In genomic region chr13:44815507-44816074, GRCh38 we compare ENCODE assay signal across 8 cellular contexts.
DNase-seq lines count a peak whose midpoint lies in the region; ATAC-seq and TF ChIP-seq lines count a peak whose summit lies in the region.

No MANE protein-coding gene starts in this region.

- H3K56ac ChIP-seq in IMR-90 (ENCODE audit: extremely low read depth, insufficient read depth, low read length), result no peak overlapping the region

- H4K5ac ChIP-seq in IMR-90 (ENCODE audit: low read depth, low read length), result peak overlapping the region; percentile 85

- 0% methylated on average over 3 of the region's 8 CpGs; no CpG with 5 or more reads in 1 of the 2 experiments for WGBS in IMR-90 (ENCODE audit: extremely low coverage in 2 of 2, insufficient read length in 1 of 2), 2 experiments

- H3K36me3 Mint-ChIP-seq in MCF 10A (ENCODE audit: insufficient read depth, unreplicated experiment), result no peaks in the 10 kb centered on the region

- H3K4ac ChIP-seq in IMR-90 (ENCODE audit: low read depth, low read length), result peak overlapping the region; percentile 93

- no TSS peak for BruUV-seq in IMR-90 (replicated peaks; lab: Mats Ljungman, UMichigan)
- no TSS peak for BruUV-seq in MCF 10A (replicated peaks; lab: Mats Ljungman, UMichigan)

- peak overlapping the region; percentile 75 for H2AK9ac ChIP-seq in IMR-90 (replicated peaks; ENCODE audit: low read depth, low read length, poor library complexity)

- H3K27ac Mint-ChIP-seq in MCF 10A (ENCODE audit: low read depth, unreplicated experiment), result peak overlapping the region; percentile 37

- H4K8ac ChIP-seq in IMR-90 (ENCODE audit: low read depth in 2 of 2, low read length in 2 of 2), result peak overlapping the region; percentile 26 to 93; a peak in 3 of 4 replicates

- no peak overlapping the region for H3K9ac ChIP-seq in IMR-90 (ENCODE audit: low read depth, low read length)

- ATAC-seq in IMR-90 (ENCODE audit: low read depth) (peak; percentile 87), GM21367 (IDR thresholded peaks at IDR 0.05; ENCODE audit: unreplicated experiment) (no peak)

- TF ChIP-seq CTCF in IMR-90 (conservative IDR thresholded peaks at IDR 0.05; ENCODE audit: low read depth, low read length) (no peak), MCF 10A (IDR thresholded peaks at IDR 0.05; ENCODE audit: unreplicated experiment) (no peak), osteoblast (IDR thresholded peaks at IDR 0.05; ENCODE audit: extremely low read depth, low read depth, low read length) (no peak), GM10266 (IDR thresholded peaks at IDR 0.05; ENCODE audit: control insufficient read depth, insufficient read depth, low read depth, missing control alignments) (no peak)

- peak overlapping the region; percentile 83 for H2BK5ac ChIP-seq in IMR-90 (ENCODE audit: low read depth, low read length, poor library complexity, severe bottlenecking)

- peak overlapping the region; percentile 15; the same call in 1 of the 2 replicates for H3K23ac ChIP-seq in IMR-90 (ENCODE audit: low read depth, low read length)

- peak; percentile 65 for DNase-seq in DMS53 (lab: John Stamatoyannopoulos, UW)
- peak; percentile 98 for DNase-seq in IMR-90
- peak; percentile 93 for DNase-seq in MCF 10A (ENCODE audit: unreplicated experiment)
- DNase-seq in osteoblast (ENCODE audit: insufficient read length, low spot score, missing footprints), result peak; percentile 90
- no peak for DNase-seq in GM10266 (ENCODE audit: extremely low spot score)
- no peak for DNase-seq in NCI-H526 treated with DMSO at 0.1 percent for 48 hours (lab: John Stamatoyannopoulos, UW)
- no peak for DNase-seq in effector CD4-positive, alpha-beta T cell

- H3K27ac ChIP-seq in IMR-90 (ENCODE audit: insufficient read depth, low read length) (peak overlapping the region; percentile 63), osteoblast (ENCODE audit: low read depth, low read length) (peak overlapping the region; percentile 56)

- dilution Hi-C loops in IMR-90 (cut with HindIII; ENCODE audit: low sequenced_read_pairs, unreplicated experiment), result no loop called here

- peak overlapping the region; percentile 95 for H4K91ac ChIP-seq in IMR-90 (ENCODE audit: insufficient read depth, low read depth, low read length)

- no peak for TF ChIP-seq POLR2A in IMR-90 (IDR thresholded peaks at IDR 0.05; ENCODE audit: low read depth, low read length)

- no peak overlapping the region for H3K4me3 ChIP-seq in IMR-90 (ENCODE audit: insufficient read depth, low read depth, low read length)
- H3K4me3 ChIP-seq in osteoblast (ENCODE audit: insufficient read depth, low read length), result no peak overlapping the region

- no peaks in the 10 kb centered on the region for H3K27me3 Mint-ChIP-seq in MCF 10A (ENCODE audit: insufficient read depth, unreplicated experiment)

- peak overlapping the region; percentile 97 for H2BK120ac ChIP-seq in IMR-90 (ENCODE audit: low read depth, low read length)

- H3K4me2 ChIP-seq in IMR-90 (ENCODE audit: low read depth, low read length) (0 out of 2 replicates have a peak overlapping the region, but pooled peaks have one; percentile 18), osteoblast (ENCODE audit: insufficient read depth, low read length) (peak overlapping the region; percentile 10)

- peak overlapping the region; percentile 96 for H2BK15ac ChIP-seq in IMR-90 (ENCODE audit: low read depth, low read length)

- H3K4me1 ChIP-seq in IMR-90 (ENCODE audit: control insufficient read depth, insufficient read depth, low read length) (peaks cover 27% of the 10 kb centered on the region), osteoblast (ENCODE audit: insufficient read depth, low read length) (peaks cover 61% of the 10 kb centered on the region)

- POLR2A ChIA-PET in IMR-90 (lab: Charles Lee; ENCODE audit: unreplicated experiment), result no interaction called here
- POLR2A ChIA-PET in MCF 10A (lab: Yijun Ruan, JAX), result interaction anchor here (0.5 to 2.0 kb wide), 10 partner anchors 12 to 248 kb away, joined by 3 to 7 read pairs (median 3); partner anchors contain the start of gene TSC22D1

- peaks cover 29% of the 10 kb centered on the region for H3K9me1 ChIP-seq in IMR-90 (ENCODE audit: insufficient read depth, low read length)

- peak overlapping the region; percentile 92 for H3K18ac ChIP-seq in IMR-90 (ENCODE audit: low read depth, low read length)

- no peaks in the 10 kb centered on the region for H3K9me3 ChIP-seq in IMR-90 (ENCODE audit: control insufficient read depth, insufficient read depth, low read length)
- no peaks in the 10 kb centered on the region for H3K9me3 ChIP-seq in osteoblast (ENCODE audit: low read depth, low read length)

- intact Hi-C loops in IMR-90 (cut with micrococcal nuclease) (loop anchor here (5.0 to 10.0 kb wide), 5 partner anchors 93 to 331 kb away; partner anchors contain the start of gene TSC22D1), MCF 10A (cut with micrococcal nuclease) (loop anchor here (2.0 to 5.0 kb wide), 2 partner anchors 103 to 239 kb away; partner anchors contain the start of gene TSC22D1)

- CTCF ChIA-PET in IMR-90 (lab: Yijun Ruan, JAX), result no interaction called here
- CTCF ChIA-PET in MCF 10A (lab: Yijun Ruan, JAX), result interaction anchor here (1.9 kb wide), 1 partner anchor 11 kb away, joined by 6 read pairs; no protein-coding TSS in a partner anchor

- H3K9me3 Mint-ChIP-seq in MCF 10A (ENCODE audit: unreplicated experiment), result no peaks in the 10 kb centered on the region

- no peaks in the 10 kb centered on the region for H3K27me3 ChIP-seq in IMR-90 (ENCODE audit: control insufficient read depth, insufficient read depth, low read length)
- H3K27me3 ChIP-seq in osteoblast (ENCODE audit: insufficient read depth, low read length), result no peaks in the 10 kb centered on the region

- H3K4me3 Mint-ChIP-seq in MCF 10A (ENCODE audit: unreplicated experiment), result no peak overlapping the region

- peak overlapping the region; percentile 98 for H2BK20ac ChIP-seq in IMR-90 (ENCODE audit: low read depth, low read length)

- TF ChIP-seq RAD21 in IMR-90 (IDR thresholded peaks at IDR 0.05; ENCODE audit: low read length), result peak; percentile 8; the same call in 1 of the 2 replicates

- in situ Hi-C loops in IMR-90 (cut with MboI; ENCODE audit: low sequenced_read_pairs), result no loop called here

- H3K14ac ChIP-seq in IMR-90 (replicated peaks; ENCODE audit: low read depth, low read length), result peak overlapping the region; percentile 82

- H3K36me3 ChIP-seq in IMR-90 (ENCODE audit: control insufficient read depth, insufficient read depth, low read length), result no peaks in the 10 kb centered on the region
- no peaks in the 10 kb centered on the region for H3K36me3 ChIP-seq in osteoblast (ENCODE audit: insufficient read depth, low read length)

- peak overlapping the region; percentile 99 for H2AK5ac ChIP-seq in IMR-90 (ENCODE audit: low read depth, low read length)

- H2AFZ ChIP-seq in IMR-90 (replicated peaks; ENCODE audit: low read length, poor library complexity) (peak overlapping the region; percentile 35), osteoblast (ENCODE audit: low read length) (no peak overlapping the region)

- H3K4me1 Mint-ChIP-seq in MCF 10A (ENCODE audit: insufficient read depth, unreplicated experiment), result peaks cover 45% of the 10 kb centered on the region

- H4K20me1 ChIP-seq in IMR-90 (ENCODE audit: insufficient read depth, low read length), result no peaks in the 10 kb centered on the region
- no peaks in the 10 kb centered on the region for H4K20me1 ChIP-seq in osteoblast (ENCODE audit: insufficient read depth, low read length)

- H3K79me1 ChIP-seq in IMR-90 (ENCODE audit: low read depth in 1 of 2, low read length in 2 of 2), result 0 out of 4 replicates have a peak, but pooled peaks cover 0 to 6% of the 10 kb centered on the region in 2 experiments

- H3K79me2 ChIP-seq in osteoblast (ENCODE audit: insufficient read depth, low read length), result no peaks in the 10 kb centered on the region

TF ChIP-seq in IMR-90, 13 proteins besides CTCF, POLR2A, EP300 and RAD21:
- TF ChIP-seq MAFK (IDR thresholded peaks at IDR 0.05; ENCODE audit: low read depth, low read length) (no peak), SMC3 (IDR thresholded peaks at IDR 0.05; ENCODE audit: low read depth, low read length) (peak; percentile 4; the same call in 1 of the 2 replicates), USF2 (IDR thresholded peaks at IDR 0.05; ENCODE audit: low read depth, low read length) (no peak), MAZ (IDR thresholded peaks at IDR 0.05; ENCODE audit: borderline replicate concordance, low read depth, low read length) (no peak), CEBPB (IDR thresholded peaks at IDR 0.05; ENCODE audit: low read depth, low read length) (peak; percentile 99), MXI1 (IDR thresholded peaks at IDR 0.05; ENCODE audit: borderline replicate concordance, low read depth, low read length) (peak; percentile 73; the same call in 1 of the 2 replicates), RFX5 (IDR thresholded peaks at IDR 0.05; ENCODE audit: low read depth, low read length) (no peak), CHD1 (IDR thresholded peaks at IDR 0.05; ENCODE audit: low read depth, low read length) (no peak), RCOR1 (IDR thresholded peaks at IDR 0.05; ENCODE audit: insufficient replicate concordance, low read length) (no peak), ELK1 (IDR thresholded peaks at IDR 0.05; ENCODE audit: borderline replicate concordance, low read depth, low read length) (no peak), NFE2L2 (IDR thresholded peaks at IDR 0.05; ENCODE audit: low read depth, low read length) (peak; percentile 72; the same call in 1 of the 2 replicates), BHLHE40 (IDR thresholded peaks at IDR 0.05; ENCODE audit: low read depth, low read length) (peak; percentile 65), FOS (IDR thresholded peaks at IDR 0.05; ENCODE audit: low read depth, low read length) (peak; percentile 84)

Comparison
In these comparisons a context has a peak if more than half of its experiments do, and no peak if none do; other contexts are left out.
1. DNase-seq: peak in DMS53 (single experiment), IMR-90 (single experiment), MCF 10A (single experiment) and osteoblast (single experiment); none in GM10266 (single experiment), NCI-H526 treated with DMSO at 0.1 percent for 48 hours (single experiment) and effector CD4-positive, alpha-beta T cell (single experiment).